ENCODE assay signal across 12 cellular contexts in genomic region chr5:68994645-68995044, GRCh38.
A peak's percentile ranks its signal among the peaks of the same experiment; 100 is the strongest.
DNase-seq lines count a peak whose midpoint lies in the region; ATAC-seq and TF ChIP-seq lines count a peak whose summit lies in the region.
"Had no signal": no experiment of that assay in that cellular context is flagged by ENCODE, and none has a peak within 500 bp of the region (broad histone marks: within the 10 kb centered on the region; RNA-seq: fewer than 3 reads in every experiment).

No MANE protein-coding gene starts in this region.

- no peaks in the 10 kb centered on the region for H3K23me2 ChIP-seq in H9 (ENCODE audit: insufficient read length, low read depth, low read length, poor library complexity, severe bottlenecking)

- H3K4me2 ChIP-seq in H9 (ENCODE audit: insufficient read depth, insufficient read length, low read length), result no peak overlapping the region

- H3K4me1 Mint-ChIP-seq in stimulated activated effector memory CD8-positive, alpha-beta T cell treated with anti-CD3 and anti-CD28 coated beads, Interleukin-12 subunit alpha, Interleukin-12 subunit beta, amount 100 ng/mL, for 72 hours, result peaks cover 10% of the 10 kb centered on the region
- peaks cover 0 to 3% of the 10 kb centered on the region in 2 experiments; a peak in 1 of 4 replicates for H3K4me1 Mint-ChIP-seq in H9
- peaks cover 3% of the 10 kb centered on the region for H3K4me1 Mint-ChIP-seq in activated CD8-positive, alpha-beta T cell treated with anti-CD3 and anti-CD28 coated beads for 36 hours (ENCODE audit: low read depth)

- no peak overlapping the region for H2BK5ac ChIP-seq in H9 (ENCODE audit: insufficient read length, low read length)

- H2BK20ac ChIP-seq in H9 (ENCODE audit: low read depth, low read length, poor library complexity, severe bottlenecking), result no peak overlapping the region

- no peak overlapping the region for H3K27ac ChIP-seq in H9 (ENCODE audit: insufficient read length, low read depth, low read length)
- H3K27ac ChIP-seq: testis had no signal

- no peak overlapping the region for H3T11ph ChIP-seq in H9 (ENCODE audit: low read length)

- POLR2A ChIA-PET in activated CD8-positive, alpha-beta T cell treated with anti-CD3 and anti-CD28 coated beads for 36 hours (lab: Charles Lee), result no interaction called here

- H2AFZ ChIP-seq in H9 (ENCODE audit: low read length), result no peak overlapping the region

- H3K4ac ChIP-seq in H9 (ENCODE audit: low read depth, low read length), result no peak overlapping the region

- no peaks in the 10 kb centered on the region for H3K36me3 Mint-ChIP-seq in stimulated activated effector memory CD8-positive, alpha-beta T cell treated with anti-CD3 and anti-CD28 coated beads, Interleukin-12 subunit alpha, Interleukin-12 subunit beta, amount 100 ng/mL, for 72 hours
- H3K36me3 Mint-ChIP-seq in H9 (ENCODE audit: insufficient read depth in 1 of 3, low read depth in 3 of 3), result peaks cover 0 to 2% (median 0%) of the 10 kb centered on the region in 3 experiments; a peak in 2 of 7 replicates
- no peaks in the 10 kb centered on the region for H3K36me3 Mint-ChIP-seq in activated CD8-positive, alpha-beta T cell treated with anti-CD3 and anti-CD28 coated beads for 36 hours (ENCODE audit: low read depth)
- H3K36me3 Mint-ChIP-seq: activated naive CD8-positive, alpha-beta T cell; CD4-positive, alpha-beta memory T cell had no signal

- no peak overlapping the region for H3K56ac ChIP-seq in H9 (ENCODE audit: insufficient read length, low read depth, low read length)

- H3K9ac ChIP-seq in H9 (ENCODE audit: extremely low read depth, insufficient read length, low read length), result no peak overlapping the region

- H3K14ac ChIP-seq in H9 (ENCODE audit: insufficient read depth, low read length), result no peak overlapping the region

- ATAC-seq in GM19025 (IDR thresholded peaks at IDR 0.05; ENCODE audit: low read depth, unreplicated experiment) (peak; percentile 63), GM21786 (IDR thresholded peaks at IDR 0.05; ENCODE audit: unreplicated experiment) (peak; percentile 84)
- ATAC-seq in stimulated activated effector memory CD8-positive, alpha-beta T cell treated with anti-CD3 and anti-CD28 coated beads, Interleukin-12 subunit alpha, Interleukin-12 subunit beta, amount 100 ng/mL, for 72 hours, result peak; percentile 85
- no peak for ATAC-seq in activated CD8-positive, alpha-beta T cell treated with anti-CD3 and anti-CD28 coated beads for 36 hours

- TF ChIP-seq CTCF in H9 (conservative IDR thresholded peaks at IDR 0.05), result no peak
- no peak for TF ChIP-seq CTCF in activated CD8-positive, alpha-beta T cell treated with anti-CD3 and anti-CD28 coated beads for 36 hours (IDR thresholded peaks at IDR 0.05)

- no peak overlapping the region for H4K5ac ChIP-seq in H9 (ENCODE audit: insufficient read length, low read depth, low read length)

- DNase-seq in NCI-H2227 treated with DMSO at 0.1 percent for 48 hours (lab: John Stamatoyannopoulos, UW) (peak; percentile 31), H9 (no peak), dedifferentiated amniotic fluid mesenchymal stem cell (ENCODE audit: extremely low spot score) (no peak)
- no peak for DNase-seq in stimulated activated effector memory CD8-positive, alpha-beta T cell treated with anti-CD3 and anti-CD28 coated beads, Interleukin-12 subunit alpha, Interleukin-12 subunit beta, amount 100 ng/mL, for 72 hours (ENCODE audit: low spot score in 2 of 2)
- DNase-seq in activated CD8-positive, alpha-beta T cell treated with anti-CD3 and anti-CD28 coated beads for 36 hours, result no peak
- DNase-seq: CD4-positive, alpha-beta memory T cell; NCI-H2029; SIG-M5; testis had no signal

- intact Hi-C loops in activated CD8-positive, alpha-beta T cell treated with anti-CD3 and anti-CD28 coated beads for 36 hours (cut with micrococcal nuclease), result no loop called here

- H3K27me3 ChIP-seq in H9 (ENCODE audit: insufficient read depth, low read length), result no peaks in the 10 kb centered on the region
- H3K27me3 ChIP-seq: testis had no signal

- no peak overlapping the region for H4K8ac ChIP-seq in H9 (replicated peaks; ENCODE audit: insufficient read length, low read depth, low read length)

- no peaks in the 10 kb centered on the region for H3K79me2 ChIP-seq in H9 (ENCODE audit: insufficient read depth, low read length)

- H2BK120ac ChIP-seq in H9 (ENCODE audit: low read depth, low read length, poor library complexity, severe bottlenecking), result no peak overlapping the region

- WGBS in H9 (ENCODE audit: extremely low coverage, insufficient read length, low lambda C conversion rate), result no CpG with 5 or more reads among the region's 4 CpGs

- no peak overlapping the region for H2AK5ac ChIP-seq in H9 (ENCODE audit: insufficient read length, low read length)

- no peaks in the 10 kb centered on the region for H3K9me3 Mint-ChIP-seq in stimulated activated effector memory CD8-positive, alpha-beta T cell treated with anti-CD3 and anti-CD28 coated beads, Interleukin-12 subunit alpha, Interleukin-12 subunit beta, amount 100 ng/mL, for 72 hours
- no peaks in the 10 kb centered on the region for H3K9me3 Mint-ChIP-seq in H9
- H3K9me3 Mint-ChIP-seq in activated CD8-positive, alpha-beta T cell treated with anti-CD3 and anti-CD28 coated beads for 36 hours, result peaks cover 2% of the 10 kb centered on the region

- no peaks in the 10 kb centered on the region for H3K4me1 ChIP-seq in H9 (ENCODE audit: insufficient read depth, low read length)
- H3K4me1 ChIP-seq: testis had no signal

- H3K27me3 Mint-ChIP-seq in H9 (ENCODE audit: low read depth), result no peaks in the 10 kb centered on the region
- H3K27me3 Mint-ChIP-seq in activated CD8-positive, alpha-beta T cell treated with anti-CD3 and anti-CD28 coated beads for 36 hours, result no peaks in the 10 kb centered on the region

- no peak overlapping the region for H3K4me3 Mint-ChIP-seq in stimulated activated effector memory CD8-positive, alpha-beta T cell treated with anti-CD3 and anti-CD28 coated beads, Interleukin-12 subunit alpha, Interleukin-12 subunit beta, amount 100 ng/mL, for 72 hours
- H3K4me3 Mint-ChIP-seq in H9, result no peak overlapping the region
- no peak overlapping the region for H3K4me3 Mint-ChIP-seq in activated CD8-positive, alpha-beta T cell treated with anti-CD3 and anti-CD28 coated beads for 36 hours
- H3K4me3 Mint-ChIP-seq: activated naive CD8-positive, alpha-beta T cell; CD4-positive, alpha-beta memory T cell had no signal

- no peak overlapping the region for H3K23ac ChIP-seq in H9 (ENCODE audit: insufficient read length, low read depth, low read length)

- H2BK15ac ChIP-seq in H9 (ENCODE audit: low read depth, low read length), result no peak overlapping the region

- no peak overlapping the region for H2BK12ac ChIP-seq in H9 (ENCODE audit: insufficient read length, low read depth, low read length)

- H3K9me3 ChIP-seq in H9 (ENCODE audit: control insufficient read depth, low read depth, low read length), result no peaks in the 10 kb centered on the region
- H3K9me3 ChIP-seq: testis had no signal

- H4K91ac ChIP-seq in H9 (ENCODE audit: insufficient read length, low read depth, low read length), result no peak overlapping the region

- no peaks in the 10 kb centered on the region for H3K79me1 ChIP-seq in H9 (ENCODE audit: insufficient read depth, low read depth, low read length, poor library complexity, severe bottlenecking)

- no peak overlapping the region for H3K18ac ChIP-seq in H9 (ENCODE audit: insufficient read length, low read depth, low read length)

- no peak overlapping the region for H3K27ac Mint-ChIP-seq in stimulated activated effector memory CD8-positive, alpha-beta T cell treated with anti-CD3 and anti-CD28 coated beads, Interleukin-12 subunit alpha, Interleukin-12 subunit beta, amount 100 ng/mL, for 72 hours
- no peak overlapping the region for H3K27ac Mint-ChIP-seq in H9
- no peak overlapping the region for H3K27ac Mint-ChIP-seq in activated CD8-positive, alpha-beta T cell treated with anti-CD3 and anti-CD28 coated beads for 36 hours
- H3K27ac Mint-ChIP-seq: activated naive CD8-positive, alpha-beta T cell had no signal

- CTCF ChIA-PET in activated CD8-positive, alpha-beta T cell treated with anti-CD3 and anti-CD28 coated beads for 36 hours (lab: Charles Lee), result no interaction called here

- no peaks in the 10 kb centered on the region for H4K20me1 ChIP-seq in H9 (ENCODE audit: control insufficient read depth, insufficient read depth, insufficient read length)
